In the genomic region with DNA sequence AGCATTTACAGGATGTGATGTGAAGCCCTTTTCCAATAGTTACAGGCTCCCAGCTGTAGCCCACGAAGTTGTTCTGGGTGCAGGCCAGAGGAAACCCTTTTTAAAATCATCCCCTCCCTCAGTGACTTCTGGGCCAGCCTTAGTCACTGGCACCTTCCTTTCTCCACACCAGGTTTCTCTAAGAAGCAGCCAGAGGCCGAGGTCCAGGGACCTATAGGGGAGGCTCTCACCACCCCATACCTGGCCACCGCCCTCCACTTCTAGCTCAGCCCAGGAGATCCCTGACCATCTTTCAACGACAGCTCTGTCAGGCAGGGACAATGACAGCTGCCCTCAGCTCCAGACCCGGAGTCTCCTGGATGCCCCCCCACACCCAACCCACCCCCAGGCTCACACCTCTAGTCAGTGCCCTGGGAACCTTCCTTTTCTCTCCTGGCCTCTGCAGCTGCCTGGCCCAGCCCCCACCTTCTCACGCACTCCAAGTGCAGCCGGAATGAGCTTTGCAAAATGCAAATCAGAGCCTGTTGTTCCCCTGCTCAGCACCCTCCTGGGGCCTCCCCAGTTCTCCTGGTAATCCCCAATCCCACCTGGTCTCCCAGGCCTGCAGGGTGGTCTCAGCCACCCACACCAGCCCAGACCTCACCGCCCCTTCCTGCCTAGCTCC, we compare ENCODE assay signal across 1 cellular context.
TF ChIP-seq lines count a peak whose summit lies in the region.

No MANE protein-coding gene starts in this region.

TF ChIP-seq in IMR-90, 13 proteins besides CTCF, POLR2A, EP300 and RAD21 (continued from another document):
- TF ChIP-seq CEBPB (IDR thresholded peaks at IDR 0.05; ENCODE audit: low read depth, low read length), result no peak
- TF ChIP-seq SMC3 (IDR thresholded peaks at IDR 0.05; ENCODE audit: low read depth, low read length), result no peak
- no peak for TF ChIP-seq BHLHE40 (IDR thresholded peaks at IDR 0.05; ENCODE audit: low read depth, low read length)
- TF ChIP-seq RFX5 (IDR thresholded peaks at IDR 0.05; ENCODE audit: low read depth, low read length), result no peak
- no peak for TF ChIP-seq ELK1 (IDR thresholded peaks at IDR 0.05; ENCODE audit: borderline replicate concordance, low read depth, low read length)
- TF ChIP-seq NFE2L2 (IDR thresholded peaks at IDR 0.05; ENCODE audit: low read depth, low read length), result no peak
- TF ChIP-seq MAFK (IDR thresholded peaks at IDR 0.05; ENCODE audit: low read depth, low read length), result no peak
- TF ChIP-seq MXI1 (IDR thresholded peaks at IDR 0.05; ENCODE audit: borderline replicate concordance, low read depth, low read length), result no peak
- TF ChIP-seq RCOR1 (IDR thresholded peaks at IDR 0.05; ENCODE audit: insufficient replicate concordance, low read length), result no peak
- no peak for TF ChIP-seq CHD1 (IDR thresholded peaks at IDR 0.05; ENCODE audit: low read depth, low read length)
- no peak for TF ChIP-seq FOS (IDR thresholded peaks at IDR 0.05; ENCODE audit: low read depth, low read length)
- TF ChIP-seq MAZ (IDR thresholded peaks at IDR 0.05; ENCODE audit: borderline replicate concordance, low read depth, low read length), result no peak
